Comparison of ENCODE assay signal across 22 cellular contexts in the genomic region with DNA sequence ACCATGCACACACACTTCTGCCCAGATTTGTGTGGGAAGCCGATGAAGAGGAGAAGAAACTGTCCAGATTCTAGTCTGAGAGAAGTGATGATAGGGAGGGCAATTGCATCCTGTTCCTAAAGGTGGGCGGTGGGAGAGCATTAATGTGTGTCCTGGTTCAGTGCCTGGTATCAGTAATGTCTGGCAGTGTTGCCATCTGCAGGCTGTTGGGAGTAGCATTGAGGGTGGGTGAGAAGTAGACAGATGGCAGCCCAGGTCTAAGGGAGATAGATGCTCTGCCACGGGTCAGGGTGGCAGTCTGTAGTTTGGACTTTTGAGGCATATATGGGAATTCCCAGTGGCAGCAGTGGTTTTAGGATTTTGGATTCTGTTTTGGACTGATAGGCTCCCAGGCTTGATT.
DNase-seq lines count a peak whose midpoint lies in the region; ATAC-seq, FAIRE-seq and TF ChIP-seq lines count a peak whose summit lies in the region.
"Had no signal": no experiment of that assay in that cellular context is flagged by ENCODE, and none has a peak within 500 bp of the region (broad histone marks: within the 10 kb centered on the region; RNA-seq: fewer than 3 reads in every experiment).

No MANE protein-coding gene starts in this region.

- peaks cover 4% of the 10 kb centered on the region for H3K9me3 Mint-ChIP-seq in activated CD8-positive, alpha-beta T cell treated with anti-CD3 and anti-CD28 coated beads for 36 hours
- H3K9me3 Mint-ChIP-seq in activated CD8-positive, alpha-beta T cell treated with anti-CD3 and anti-CD28 coated beads, Interleukin-2, amount 10 ng/mL, durations not matched to agents 7 days and 5 days (ENCODE audit: insufficient read depth): no peaks in the 10 kb centered on the region
- no peaks in the 10 kb centered on the region for H3K9me3 Mint-ChIP-seq in stimulated activated effector memory CD8-positive, alpha-beta T cell treated with anti-CD3 and anti-CD28 coated beads, Interleukin-12 subunit alpha, Interleukin-12 subunit beta, amount 100 ng/mL, for 72 hours
- H3K9me3 Mint-ChIP-seq in CD4-positive, alpha-beta T cell: peaks cover 11% of the 10 kb centered on the region

- no peaks in the 10 kb centered on the region for H3K9me3 ChIP-seq in CD4-positive, alpha-beta T cell (ENCODE audit: control insufficient read depth, low read length)
- H3K9me3 ChIP-seq: BLaER1 had no signal

- no peak for ATAC-seq in activated CD8-positive, alpha-beta T cell treated with anti-CD3 and anti-CD28 coated beads for 36 hours
- ATAC-seq in activated CD8-positive, alpha-beta T cell treated with anti-CD3 and anti-CD28 coated beads, Interleukin-2, amount 10 ng/mL, durations not matched to agents 7 days and 5 days: no peak
- ATAC-seq in stimulated activated effector memory CD8-positive, alpha-beta T cell treated with anti-CD3 and anti-CD28 coated beads, Interleukin-12 subunit alpha, Interleukin-12 subunit beta, amount 100 ng/mL, for 72 hours: peak; percentile 24
- no peak for ATAC-seq in CD4-positive, alpha-beta T cell (ENCODE audit: poor library complexity)

- FAIRE-seq in HTR-8/SVneo (lab: Jason Lieb, UNC): peak; percentile 51
- FAIRE-seq: H54 had no signal

- POLR2A ChIA-PET in activated CD8-positive, alpha-beta T cell treated with anti-CD3 and anti-CD28 coated beads for 36 hours (lab: Charles Lee): no interaction called here
- POLR2A ChIA-PET in activated CD8-positive, alpha-beta T cell treated with anti-CD3 and anti-CD28 coated beads, Interleukin-2, amount 10 ng/mL, durations not matched to agents 7 days and 5 days (lab: Charles Lee): no interaction called here
- POLR2A ChIA-PET in CD4-positive, alpha-beta T cell (lab: Charles Lee): no interaction called here

- peaks cover 9% of the 10 kb centered on the region for H3K27me3 Mint-ChIP-seq in activated CD8-positive, alpha-beta T cell treated with anti-CD3 and anti-CD28 coated beads for 36 hours
- H3K27me3 Mint-ChIP-seq in activated CD8-positive, alpha-beta T cell treated with anti-CD3 and anti-CD28 coated beads, Interleukin-2, amount 10 ng/mL, durations not matched to agents 7 days and 5 days (ENCODE audit: low read depth): no peaks in the 10 kb centered on the region
- H3K27me3 Mint-ChIP-seq in CD4-positive, alpha-beta T cell: peaks cover 17% of the 10 kb centered on the region

- H3K36me3 ChIP-seq in brain microvascular endothelial cell (replicated peaks): no peaks in the 10 kb centered on the region
- H3K36me3 ChIP-seq: BLaER1 had no signal

- intact Hi-C loops in activated CD8-positive, alpha-beta T cell treated with anti-CD3 and anti-CD28 coated beads for 36 hours (cut with micrococcal nuclease): no loop called here
- intact Hi-C loops in CD4-positive, alpha-beta T cell (cut with DNase I, micrococcal nuclease): no loop called here

- no peak overlapping the region for H3K4me3 Mint-ChIP-seq in activated CD8-positive, alpha-beta T cell treated with anti-CD3 and anti-CD28 coated beads for 36 hours
- H3K4me3 Mint-ChIP-seq in activated CD8-positive, alpha-beta T cell treated with anti-CD3 and anti-CD28 coated beads, Interleukin-2, amount 10 ng/mL, durations not matched to agents 7 days and 5 days: no peak overlapping the region
- H3K4me3 Mint-ChIP-seq in stimulated activated effector memory CD8-positive, alpha-beta T cell treated with anti-CD3 and anti-CD28 coated beads, Interleukin-12 subunit alpha, Interleukin-12 subunit beta, amount 100 ng/mL, for 72 hours: no peak overlapping the region
- no peak overlapping the region for H3K4me3 Mint-ChIP-seq in CD4-positive, alpha-beta T cell
- H3K4me3 Mint-ChIP-seq: CD4-positive, alpha-beta memory T cell had no signal

- TF ChIP-seq CTCF in activated CD8-positive, alpha-beta T cell treated with anti-CD3 and anti-CD28 coated beads for 36 hours (IDR thresholded peaks at IDR 0.05): no peak
- peak; percentile 10 for TF ChIP-seq CTCF in brain microvascular endothelial cell (IDR thresholded peaks at IDR 0.05; ENCODE audit: low read depth, low read length, missing control alignments)
- TF ChIP-seq CTCF in CD4-positive, alpha-beta T cell (IDR thresholded peaks at IDR 0.05): no peak

- peak; percentile 2 for DNase-seq in activated CD8-positive, alpha-beta T cell treated with anti-CD3 and anti-CD28 coated beads for 36 hours
- DNase-seq in activated CD8-positive, alpha-beta T cell treated with anti-CD3 and anti-CD28 coated beads, Interleukin-2, amount 10 ng/mL, durations not matched to agents 7 days and 5 days: no peak
- DNase-seq in HTR-8/SVneo (ENCODE audit: insufficient read length, low spot score): no peak
- no peak for DNase-seq in brain microvascular endothelial cell
- no peak for DNase-seq in stimulated activated effector memory CD8-positive, alpha-beta T cell treated with anti-CD3 and anti-CD28 coated beads, Interleukin-12 subunit alpha, Interleukin-12 subunit beta, amount 100 ng/mL, for 72 hours (ENCODE audit: low spot score in 2 of 2)
- no peak for DNase-seq in DMS114 treated with DMSO at 0.1 percent for 48 hours (lab: John Stamatoyannopoulos, UW; ENCODE audit: unreplicated experiment)
- no peak for DNase-seq in T-helper 1 cell
- no peak for DNase-seq in CD4-positive, alpha-beta T cell
- DNase-seq: CD4-positive, alpha-beta memory T cell; COR-L47; KBM-7; MV-4-11; NCI-H1105; NCI-H1436 treated with DMSO at 0.1 percent for 48 hours; NCI-H1930; NCI-H2107; NCI-H774; NK-92 treated with Interleukin-12 subunit alpha and Interleukin-12 subunit beta, amount 100 ng/mL, for 24 hours; RPMI8226; SHP77 had no signal

- no peak overlapping the region for H3K4me3 ChIP-seq in brain microvascular endothelial cell (ENCODE audit: low read depth, low read length)
- H3K4me3 ChIP-seq: BLaER1 had no signal

- in situ Hi-C loops in brain microvascular endothelial cell (cut with HindIII; ENCODE audit: low pct_ligation_motif_present, low sequenced_read_pairs): no loop called here

- no peak overlapping the region for H3K27ac ChIP-seq in brain microvascular endothelial cell
- H3K27ac ChIP-seq in CD4-positive, alpha-beta T cell (ENCODE audit: low read depth, low read length): no peak overlapping the region
- H3K27ac ChIP-seq: BLaER1 had no signal

- no peak overlapping the region for H3K27ac Mint-ChIP-seq in activated CD8-positive, alpha-beta T cell treated with anti-CD3 and anti-CD28 coated beads for 36 hours
- no peak overlapping the region for H3K27ac Mint-ChIP-seq in activated CD8-positive, alpha-beta T cell treated with anti-CD3 and anti-CD28 coated beads, Interleukin-2, amount 10 ng/mL, durations not matched to agents 7 days and 5 days
- no peak overlapping the region for H3K27ac Mint-ChIP-seq in stimulated activated effector memory CD8-positive, alpha-beta T cell treated with anti-CD3 and anti-CD28 coated beads, Interleukin-12 subunit alpha, Interleukin-12 subunit beta, amount 100 ng/mL, for 72 hours
- H3K27ac Mint-ChIP-seq in CD4-positive, alpha-beta T cell: no peak overlapping the region
- H3K27ac Mint-ChIP-seq: CD4-positive, alpha-beta memory T cell had no signal

- CTCF ChIA-PET in activated CD8-positive, alpha-beta T cell treated with anti-CD3 and anti-CD28 coated beads for 36 hours (lab: Charles Lee): no interaction called here
- CTCF ChIA-PET in activated CD8-positive, alpha-beta T cell treated with anti-CD3 and anti-CD28 coated beads, Interleukin-2, amount 10 ng/mL, durations not matched to agents 7 days and 5 days (lab: Charles Lee): no interaction called here
- CTCF ChIA-PET in CD4-positive, alpha-beta T cell (lab: Charles Lee): interaction anchor here (0.7 kb wide), 1 partner anchor 464 kb away, joined by 3 read pairs; no protein-coding TSS in a partner anchor

- no peaks in the 10 kb centered on the region for H3K4me1 Mint-ChIP-seq in activated CD8-positive, alpha-beta T cell treated with anti-CD3 and anti-CD28 coated beads for 36 hours (ENCODE audit: low read depth)
- no peaks in the 10 kb centered on the region for H3K4me1 Mint-ChIP-seq in activated CD8-positive, alpha-beta T cell treated with anti-CD3 and anti-CD28 coated beads, Interleukin-2, amount 10 ng/mL, durations not matched to agents 7 days and 5 days (ENCODE audit: low read depth)
- H3K4me1 Mint-ChIP-seq in stimulated activated effector memory CD8-positive, alpha-beta T cell treated with anti-CD3 and anti-CD28 coated beads, Interleukin-12 subunit alpha, Interleukin-12 subunit beta, amount 100 ng/mL, for 72 hours: no peaks in the 10 kb centered on the region
- H3K4me1 Mint-ChIP-seq in CD4-positive, alpha-beta T cell (ENCODE audit: low read depth): no peaks in the 10 kb centered on the region
- H3K4me1 Mint-ChIP-seq: CD4-positive, alpha-beta memory T cell had no signal

- H3K27me3 ChIP-seq in brain microvascular endothelial cell (replicated peaks): no peaks in the 10 kb centered on the region
- H3K27me3 ChIP-seq in CD4-positive, alpha-beta T cell (ENCODE audit: control insufficient read depth, insufficient read depth, low read length): no peaks in the 10 kb centered on the region
- H3K27me3 ChIP-seq: BLaER1 had no signal

- H3K36me3 Mint-ChIP-seq in activated CD8-positive, alpha-beta T cell treated with anti-CD3 and anti-CD28 coated beads for 36 hours (ENCODE audit: low read depth): no peaks in the 10 kb centered on the region
- no peaks in the 10 kb centered on the region for H3K36me3 Mint-ChIP-seq in activated CD8-positive, alpha-beta T cell treated with anti-CD3 and anti-CD28 coated beads, Interleukin-2, amount 10 ng/mL, durations not matched to agents 7 days and 5 days (ENCODE audit: low read depth)
- H3K36me3 Mint-ChIP-seq in stimulated activated effector memory CD8-positive, alpha-beta T cell treated with anti-CD3 and anti-CD28 coated beads, Interleukin-12 subunit alpha, Interleukin-12 subunit beta, amount 100 ng/mL, for 72 hours: no peaks in the 10 kb centered on the region
- H3K36me3 Mint-ChIP-seq in CD4-positive, alpha-beta T cell (ENCODE audit: low read depth): no peaks in the 10 kb centered on the region
- H3K36me3 Mint-ChIP-seq: CD4-positive, alpha-beta memory T cell had no signal
